In genomic region chr17:68377771-68378201, GRCh38 we compare ENCODE assay signal across 11 cellular contexts.
DNase-seq lines count a peak whose midpoint lies in the region; ATAC-seq and TF ChIP-seq lines count a peak whose summit lies in the region.
"Had no signal": no experiment of that assay in that cellular context is flagged by ENCODE, and none has a peak within 500 bp of the region (broad histone marks: within the 10 kb centered on the region; RNA-seq: fewer than 3 reads in every experiment).

No MANE protein-coding gene starts in this region.

- H3K4me1 ChIP-seq in right cardiac atrium (ENCODE audit: control insufficient read depth, insufficient read depth, low read length) (peaks cover 16% of the 10 kb centered on the region), duodenal mucosa (ENCODE audit: control insufficient read depth in 1 of 2, insufficient read depth in 2 of 2, low read length in 2 of 2) (peaks cover 5 to 10% of the 10 kb centered on the region in 2 donors), neural progenitor cell (peaks cover 22% of the 10 kb centered on the region), uterus (peaks cover 0 to 12% of the 10 kb centered on the region in 2 donors)

- H4K20me1 ChIP-seq in neural progenitor cell (ENCODE audit: low read depth): no peaks in the 10 kb centered on the region

- H3K27ac Mint-ChIP-seq in neural progenitor cell: peak overlapping the region; percentile 91
- no peak overlapping the region for H3K27ac Mint-ChIP-seq in activated CD4-positive, alpha-beta T cell treated with anti-CD3 and anti-CD28 coated beads, Interleukin-2, amount 10 ng/mL, durations not matched to agents 24 days and 14 days
- H3K27ac Mint-ChIP-seq: activated CD8-positive, alpha-beta T cell treated with anti-CD3 and anti-CD28 coated beads, Interleukin-2, amount 10 ng/mL, durations not matched to agents 7 days and 5 days had no signal

- H3K4me3 ChIP-seq in right cardiac atrium (ENCODE audit: low read length) (no peak overlapping the region), duodenal mucosa (ENCODE audit: low read depth in 1 of 2, low read length in 2 of 2) (no peak overlapping the region), neural progenitor cell (no peak overlapping the region), uterus (no peak overlapping the region)

- peak overlapping the region; percentile 99 for H3K27ac ChIP-seq in right cardiac atrium (ENCODE audit: low read length)
- peak overlapping the region; percentile 75 for H3K27ac ChIP-seq in duodenal mucosa (ENCODE audit: low read depth, low read length)
- no peak overlapping the region for H3K27ac ChIP-seq in neural progenitor cell
- peak overlapping the region; percentile 97 to 98 for H3K27ac ChIP-seq in uterus

- TF ChIP-seq CTCF in neural progenitor cell (IDR thresholded peaks at IDR 0.05): no peak
- no peak for TF ChIP-seq CTCF in uterus (IDR thresholded peaks at IDR 0.05)

- H3K36me3 ChIP-seq in duodenal mucosa (ENCODE audit: control insufficient read depth in 1 of 2, insufficient read depth in 2 of 2, low read length in 2 of 2) (no peaks in the 10 kb centered on the region), neural progenitor cell (no peaks in the 10 kb centered on the region), uterus (no peaks in the 10 kb centered on the region)

- no peaks in the 10 kb centered on the region for H3K9me3 ChIP-seq in right cardiac atrium (ENCODE audit: control insufficient read depth, low read length)
- no peaks in the 10 kb centered on the region for H3K9me3 ChIP-seq in duodenal mucosa (ENCODE audit: control insufficient read depth in 1 of 2, low read length in 2 of 2)
- H3K9me3 ChIP-seq in neural progenitor cell (ENCODE audit: low read depth): no peaks in the 10 kb centered on the region
- H3K9me3 ChIP-seq in uterus: no peaks in the 10 kb centered on the region

- H3K27me3 Mint-ChIP-seq in neural progenitor cell (ENCODE audit: insufficient read depth, low read depth): no peaks in the 10 kb centered on the region
- H3K27me3 Mint-ChIP-seq in activated CD4-positive, alpha-beta T cell treated with anti-CD3 and anti-CD28 coated beads, Interleukin-2, amount 10 ng/mL, durations not matched to agents 24 days and 14 days: no peaks in the 10 kb centered on the region
- H3K27me3 Mint-ChIP-seq: CD4-positive, CD25-positive, alpha-beta regulatory T cell had no signal

- ATAC-seq in right cardiac atrium (no peak), GM21390 (IDR thresholded peaks at IDR 0.05; ENCODE audit: unreplicated experiment) (no peak)
- ATAC-seq: activated CD8-positive, alpha-beta T cell treated with anti-CD3 and anti-CD28 coated beads, Interleukin-2, amount 10 ng/mL, durations not matched to agents 7 days and 5 days had no signal

- peaks cover 5% of the 10 kb centered on the region for H3K9me3 Mint-ChIP-seq in neural progenitor cell
- H3K9me3 Mint-ChIP-seq in activated CD4-positive, alpha-beta T cell treated with anti-CD3 and anti-CD28 coated beads, Interleukin-2, amount 10 ng/mL, durations not matched to agents 24 days and 14 days: no peaks in the 10 kb centered on the region
- H3K9me3 Mint-ChIP-seq: CD4-positive, CD25-positive, alpha-beta regulatory T cell had no signal

- H3K36me3 Mint-ChIP-seq in neural progenitor cell: peaks cover 3% of the 10 kb centered on the region
- no peaks in the 10 kb centered on the region for H3K36me3 Mint-ChIP-seq in activated CD4-positive, alpha-beta T cell treated with anti-CD3 and anti-CD28 coated beads, Interleukin-2, amount 10 ng/mL, durations not matched to agents 24 days and 14 days (ENCODE audit: low read depth)

- H3K9ac ChIP-seq in duodenal mucosa (ENCODE audit: low read depth in 1 of 2, low read length in 2 of 2) (no peak overlapping the region), neural progenitor cell (no peak overlapping the region)

- H3F3A ChIP-seq in neural progenitor cell (ENCODE audit: low read depth): peaks cover 19% of the 10 kb centered on the region

- no peaks in the 10 kb centered on the region for H3K27me3 ChIP-seq in right cardiac atrium (ENCODE audit: control insufficient read depth, insufficient read depth)
- no peaks in the 10 kb centered on the region for H3K27me3 ChIP-seq in duodenal mucosa (ENCODE audit: control insufficient read depth in 1 of 2, insufficient read depth in 2 of 2, low read length in 2 of 2)
- no peaks in the 10 kb centered on the region for H3K27me3 ChIP-seq in neural progenitor cell
- no peaks in the 10 kb centered on the region for H3K27me3 ChIP-seq in uterus

- no peaks in the 10 kb centered on the region for H3K79me2 ChIP-seq in neural progenitor cell (ENCODE audit: low read depth)

- DNase-seq in right cardiac atrium: no peak
- no peak for DNase-seq in cardiac septum (ENCODE audit: low spot score)
- DNase-seq in neural progenitor cell (ENCODE audit: low spot score): peak; percentile 18
- no peak for DNase-seq in uterus
- no peak for DNase-seq in activated CD4-positive, alpha-beta T cell treated with anti-CD3 and anti-CD28 coated beads, Interleukin-2, amount 10 ng/mL, durations not matched to agents 24 days and 14 days
- no peak for DNase-seq in DMS53 treated with DMSO at 0.1 percent for 48 hours (lab: John Stamatoyannopoulos, UW; ENCODE audit: unreplicated experiment)
- DNase-seq: activated CD8-positive, alpha-beta T cell treated with anti-CD3 and anti-CD28 coated beads, Interleukin-2, amount 10 ng/mL, durations not matched to agents 7 days and 5 days; CD4-positive, CD25-positive, alpha-beta regulatory T cell; NCI-H187 had no signal

- WGBS in right cardiac atrium: 39% methylated on average over 5 of the region's 5 CpGs

- no peak for TF ChIP-seq POLR2A in uterus (IDR thresholded peaks at IDR 0.05)

- H2AFZ ChIP-seq in neural progenitor cell (replicated peaks): peak overlapping the region; percentile 46

- peak overlapping the region; percentile 7 for H3K4me2 ChIP-seq in neural progenitor cell

- H3K4me1 Mint-ChIP-seq in neural progenitor cell: peaks cover 33% of the 10 kb centered on the region
- peaks cover 6% of the 10 kb centered on the region for H3K4me1 Mint-ChIP-seq in activated CD4-positive, alpha-beta T cell treated with anti-CD3 and anti-CD28 coated beads, Interleukin-2, amount 10 ng/mL, durations not matched to agents 24 days and 14 days

- intact Hi-C loops in right cardiac atrium (cut with DNase I) (no loop called here), cardiac septum (cut with DNase I) (no loop called here), uterus (cut with DNase I; ENCODE audit: low total_unique reads) (no loop called here)
- intact Hi-C loops in activated CD4-positive, alpha-beta T cell treated with anti-CD3 and anti-CD28 coated beads, Interleukin-2, amount 10 ng/mL, durations not matched to agents 24 days and 14 days (cut with micrococcal nuclease): no loop called here

- H3K4me3 Mint-ChIP-seq in neural progenitor cell: no peak overlapping the region
- H3K4me3 Mint-ChIP-seq in activated CD4-positive, alpha-beta T cell treated with anti-CD3 and anti-CD28 coated beads, Interleukin-2, amount 10 ng/mL, durations not matched to agents 24 days and 14 days: no peak overlapping the region
- H3K4me3 Mint-ChIP-seq: activated CD8-positive, alpha-beta T cell treated with anti-CD3 and anti-CD28 coated beads, Interleukin-2, amount 10 ng/mL, durations not matched to agents 7 days and 5 days; CD4-positive, CD25-positive, alpha-beta regulatory T cell had no signal
